Comparison of ENCODE assay signal across 8 cellular contexts in genomic region chr14:105420141-105420975, GRCh38. TPM values are rescaled to one million over a fixed set of nuclear protein-coding genes. Genes with fewer than 3 reads are reported as not detected.
DNase-seq lines count a peak whose midpoint lies in the region; ATAC-seq, FAIRE-seq and TF ChIP-seq lines count a peak whose summit lies in the region.

No MANE protein-coding gene starts in this region.

- H3K27ac Mint-ChIP-seq in CD8-positive, alpha-beta memory T cell, result peak overlapping the region; percentile 7 to 92 (median 74)
- peak overlapping the region; percentile 82 to 86 for H3K27ac Mint-ChIP-seq in natural killer cell treated with Interleukin-12 subunit alpha and Interleukin-12 subunit beta and Interleukin-15 and Interleukin-18, amount 100 ng/mL, for 72 hours

- POLR2A ChIA-PET in CD8-positive, alpha-beta memory T cell (lab: Charles Lee), result no interaction called here

- H3K9me3 ChIP-seq in CD8-positive, alpha-beta memory T cell (ENCODE audit: low read length), result no peaks in the 10 kb centered on the region
- H3K9me3 ChIP-seq in MM.1S (replicated peaks; ENCODE audit: insufficient read depth, low read length), result no peaks in the 10 kb centered on the region

- no peaks in the 10 kb centered on the region for H3K9me3 Mint-ChIP-seq in CD8-positive, alpha-beta memory T cell
- H3K9me3 Mint-ChIP-seq in natural killer cell treated with Interleukin-12 subunit alpha and Interleukin-12 subunit beta and Interleukin-15 and Interleukin-18, amount 100 ng/mL, for 72 hours, result no peaks in the 10 kb centered on the region

- peak overlapping the region; percentile 66; the same call in 1 of the 2 replicates for H3K9ac ChIP-seq in MM.1S (ENCODE audit: low read length)

- no peaks in the 10 kb centered on the region for H4K20me1 ChIP-seq in MM.1S (ENCODE audit: insufficient read depth, low read length)

- H3K36me3 Mint-ChIP-seq in CD8-positive, alpha-beta memory T cell, result peaks cover 0 to 2% (median 0%) of the 10 kb centered on the region in 3 donors
- no peaks in the 10 kb centered on the region for H3K36me3 Mint-ChIP-seq in natural killer cell treated with Interleukin-12 subunit alpha and Interleukin-12 subunit beta and Interleukin-15 and Interleukin-18, amount 100 ng/mL, for 72 hours

- H3K4me1 ChIP-seq in CD8-positive, alpha-beta memory T cell (ENCODE audit: insufficient read depth, low read length), result peaks cover 34% of the 10 kb centered on the region
- no peaks in the 10 kb centered on the region for H3K4me1 ChIP-seq in MM.1S (ENCODE audit: low read length)

- H3K27ac ChIP-seq in CD8-positive, alpha-beta memory T cell (ENCODE audit: low read depth, low read length), result peak overlapping the region; percentile 51
- no peak overlapping the region for H3K27ac ChIP-seq in MM.1S (ENCODE audit: low read length)
- peak overlapping the region in 48 of 59 donors; percentile 14 to 82 (median 56) for H3K27ac ChIP-seq in dorsolateral prefrontal cortex

- no peak for DNase-seq in CD8-positive, alpha-beta memory T cell
- DNase-seq in MM.1S, result no peak
- DNase-seq in dorsolateral prefrontal cortex, result no peak
- DNase-seq in natural killer cell treated with Interleukin-12 subunit alpha and Interleukin-12 subunit beta and Interleukin-15 and Interleukin-18, amount 100 ng/mL, for 72 hours (ENCODE audit: low spot score), result no peak
- DNase-seq in H4 (ENCODE audit: low spot score), result no peak
- DNase-seq in DMS153 treated with DMSO at 0.1 percent for 48 hours (lab: John Stamatoyannopoulos, UW; ENCODE audit: unreplicated experiment), result no peak
- DNase-seq in HTR-8/SVneo (ENCODE audit: insufficient read length, low spot score), result no peak

- H3K79me2 ChIP-seq in MM.1S (ENCODE audit: low read length), result peaks cover 34% of the 10 kb centered on the region

- peak overlapping the region; percentile 59 for H3K4me3 ChIP-seq in CD8-positive, alpha-beta memory T cell (ENCODE audit: low read length)
- peak overlapping the region; percentile 64 for H3K4me3 ChIP-seq in MM.1S (ENCODE audit: low read length)
- H3K4me3 ChIP-seq in dorsolateral prefrontal cortex, result peak overlapping the region; percentile 45 to 84 (median 71)

- no peaks in the 10 kb centered on the region for H3K27me3 ChIP-seq in CD8-positive, alpha-beta memory T cell (ENCODE audit: insufficient read depth, low read length, poor library complexity, severe bottlenecking)
- H3K27me3 ChIP-seq in MM.1S (replicated peaks; ENCODE audit: insufficient read depth, low read length) (no peaks in the 10 kb centered on the region), dorsolateral prefrontal cortex (no peaks in the 10 kb centered on the region)

- CTCF ChIA-PET in CD8-positive, alpha-beta memory T cell (lab: Charles Lee), result interaction anchor here (1.2 kb wide), 1 partner anchor 70 kb away, joined by 5 read pairs; no protein-coding TSS in a partner anchor

- H3K4me1 Mint-ChIP-seq in CD8-positive, alpha-beta memory T cell, result peaks cover 22 to 38% (median 27%) of the 10 kb centered on the region in 3 donors
- H3K4me1 Mint-ChIP-seq in natural killer cell treated with Interleukin-12 subunit alpha and Interleukin-12 subunit beta and Interleukin-15 and Interleukin-18, amount 100 ng/mL, for 72 hours (ENCODE audit: low read depth in 2 of 2), result peaks cover 11 to 20% of the 10 kb centered on the region in 2 donors

- no peak for FAIRE-seq in HTR-8/SVneo (lab: Jason Lieb, UNC)

- peak in 1 of 2 donors; percentile 2 for ATAC-seq in natural killer cell treated with Interleukin-12 subunit alpha and Interleukin-12 subunit beta and Interleukin-15 and Interleukin-18, amount 100 ng/mL, for 72 hours
- ATAC-seq in GM21619 (IDR thresholded peaks at IDR 0.05; ENCODE audit: unreplicated experiment), result no peak

- H3K4me2 ChIP-seq in MM.1S (ENCODE audit: low read depth, low read length), result peak overlapping the region; percentile 63

- TF ChIP-seq CTCF in MM.1S (IDR thresholded peaks at IDR 0.05; ENCODE audit: low read length) (no peak), dorsolateral prefrontal cortex (IDR thresholded peaks at IDR 0.05 in 54 of 56, conservative IDR thresholded peaks at IDR 0.05 in 2 of 56; ENCODE audit: low read depth in 1 of 56, partially characterized antibody in 56 of 56) (no peak)

- no peaks in the 10 kb centered on the region for H3F3A ChIP-seq in MM.1S (ENCODE audit: insufficient read depth, low read length)

- peaks cover 2 to 8% of the 10 kb centered on the region in 2 donors for H3K27me3 Mint-ChIP-seq in CD8-positive, alpha-beta memory T cell
- no peaks in the 10 kb centered on the region for H3K27me3 Mint-ChIP-seq in natural killer cell treated with Interleukin-12 subunit alpha and Interleukin-12 subunit beta and Interleukin-15 and Interleukin-18, amount 100 ng/mL, for 72 hours

- intact Hi-C loops in dorsolateral prefrontal cortex (cut with DNase I), result no loop called here

- no peaks in the 10 kb centered on the region for H3K36me3 ChIP-seq in CD8-positive, alpha-beta memory T cell (ENCODE audit: insufficient read depth, low read length)
- no peaks in the 10 kb centered on the region for H3K36me3 ChIP-seq in MM.1S (replicated peaks; ENCODE audit: insufficient read depth, low read length)

- H3K9me2 ChIP-seq in MM.1S (replicated peaks; ENCODE audit: insufficient read depth, low read length), result no peaks in the 10 kb centered on the region

- H3K4me3 Mint-ChIP-seq in CD8-positive, alpha-beta memory T cell, result peak overlapping the region; percentile 78 to 93 (median 87)
- H3K4me3 Mint-ChIP-seq in natural killer cell treated with Interleukin-12 subunit alpha and Interleukin-12 subunit beta and Interleukin-15 and Interleukin-18, amount 100 ng/mL, for 72 hours, result peak overlapping the region; percentile 90

- no peak overlapping the region for H2AFZ ChIP-seq in MM.1S (ENCODE audit: low read length)

RNA-seq across cellular contexts. Expression of gene MTA1, which starts 0.7 kb away (rescaled TPM):
- 100 to 1,000 TPM; 124 to 129 TPM for total RNA-seq in CD8-positive, alpha-beta memory T cell
- 6.1 TPM for polyA plus RNA-seq in CD8-positive, alpha-beta memory T cell
- 100 to 1,000 TPM in 85 of 120 experiments, 10 to 100 TPM in 35; 81.6 to 178 (median 109) TPM for total RNA-seq in dorsolateral prefrontal cortex
- 100 to 1,000 TPM in 1 of 2 donors, 10 to 100 TPM in 1; 93.4 to 252 TPM for total RNA-seq in natural killer cell treated with Interleukin-12 subunit alpha and Interleukin-12 subunit beta and Interleukin-15 and Interleukin-18, amount 100 ng/mL, for 72 hours
- 17.2 and 24.0 TPM in 2 replicates for total RNA-seq in H4 (2014; rRNA removed; shearing (Covaris generic))

RNA-seq across cellular contexts. Expression of gene TEX22, which starts 22.0 kb away (rescaled TPM):
- 1 to 10 TPM; 1.4 to 2.9 TPM for total RNA-seq in CD8-positive, alpha-beta memory T cell
- 0.08 TPM for polyA plus RNA-seq in CD8-positive, alpha-beta memory T cell
- total RNA-seq in dorsolateral prefrontal cortex, result 10 to 100 TPM in 1 of 120 experiments, 1 to 10 TPM in 113, under 1 TPM in 6; 0.38 to 13.1 (median 3.6) TPM
- 1 to 10 TPM; 2.7 to 3.7 TPM for total RNA-seq in natural killer cell treated with Interleukin-12 subunit alpha and Interleukin-12 subunit beta and Interleukin-15 and Interleukin-18, amount 100 ng/mL, for 72 hours
- 0.04 TPM in 1 of 2 replicates, not detected in the other for total RNA-seq in H4 (2014; rRNA removed; shearing (Covaris generic))

RNA-seq across cellular contexts. Expression of gene CRIP2, which starts 54.3 kb away (rescaled TPM):
- total RNA-seq in CD8-positive, alpha-beta memory T cell, result 1 to 10 TPM; 2.7 to 4.5 TPM
- 31.5 TPM for polyA plus RNA-seq in CD8-positive, alpha-beta memory T cell
- 100 to 1,000 TPM in 116 of 120 experiments, 10 to 100 TPM in 4; 67.0 to 225 (median 142) TPM for total RNA-seq in dorsolateral prefrontal cortex
- 1 to 10 TPM in 1 of 2 donors, under 1 TPM in 1; 0.98 to 2.2 TPM for total RNA-seq in natural killer cell treated with Interleukin-12 subunit alpha and Interleukin-12 subunit beta and Interleukin-15 and Interleukin-18, amount 100 ng/mL, for 72 hours
- 16.2 and 26.9 TPM in 2 replicates for total RNA-seq in H4 (2014; rRNA removed; shearing (Covaris generic))
